Comparison of ENCODE assay signal across 26 cellular contexts in genomic region chr13:21045101-21045500, GRCh38. TPM values are rescaled to one million over a fixed set of nuclear protein-coding genes. Genes with fewer than 3 reads are reported as not detected.
DNase-seq lines count a peak whose midpoint lies in the region; ATAC-seq, FAIRE-seq and TF ChIP-seq lines count a peak whose summit lies in the region.
"Had no signal": no experiment of that assay in that cellular context is flagged by ENCODE, and none has a peak within 500 bp of the region (broad histone marks: within the 10 kb centered on the region; RNA-seq: fewer than 3 reads in every experiment).

No MANE protein-coding gene starts in this region.

- H3K27ac ChIP-seq in GM12878 (ENCODE audit: control insufficient read depth, insufficient read depth) (no peak overlapping the region), smooth muscle cell (ENCODE audit: low read depth) (peak overlapping the region; percentile 23)
- H3K27ac ChIP-seq: 22Rv1, prostate gland had no signal

- BruUV-seq in GM12878 (replicated peaks; lab: Mats Ljungman, UMichigan): no TSS peak

- 77% methylated on average over 5 of the region's 5 CpGs for WGBS in GM12878 (ENCODE audit: insufficient coverage, insufficient replicate concordance, low lambda C conversion rate, missing lambda C conversion rate)
- 65% methylated on average over 5 of the region's 5 CpGs for WGBS in smooth muscle cell (ENCODE audit: low lambda C conversion rate)

- POLR2A ChIA-PET in GM12878 (lab: Charles Lee): no interaction called here

- peaks cover 28% of the 10 kb centered on the region for H3F3A ChIP-seq in smooth muscle cell (ENCODE audit: low read depth)

- H3K9ac ChIP-seq in GM12878 (ENCODE audit: control insufficient read depth, insufficient read depth, low read length) (no peak overlapping the region), smooth muscle cell (ENCODE audit: low read depth) (no peak overlapping the region)
- H3K9ac ChIP-seq: GM23248, neural progenitor cell, SK-N-SH had no signal

- H3K36me3 ChIP-seq in GM12878 (ENCODE audit: control insufficient read depth in 2 of 2, insufficient read depth in 2 of 2, low read length in 1 of 2) (no peaks in the 10 kb centered on the region), smooth muscle cell (ENCODE audit: low read depth) (no peaks in the 10 kb centered on the region)
- H3K36me3 ChIP-seq: prostate gland, thoracic aorta had no signal

- ATAC-seq in GM12878: no peak
- no peak for ATAC-seq in GM18870 (IDR thresholded peaks at IDR 0.05; ENCODE audit: unreplicated experiment)
- ATAC-seq: activated CD8-positive, alpha-beta T cell treated with anti-CD3 and anti-CD28 coated beads for 36 hours; mucosa of descending colon; stimulated activated memory B cell treated with anti-CD40 and anti-IgM and Interleukin-4, amounts not matched to agents 10 μg/mL and 1 μg/mL and 100 μg/mL, for 72 hours had no signal

- TF ChIP-seq CTCF in GM12878 (IDR thresholded peaks at IDR 0.05 in 2 of 3, conservative IDR thresholded peaks at IDR 0.05 in 1 of 3; ENCODE audit: control insufficient read depth in 2 of 3, extremely low read depth in 1 of 3, insufficient read depth in 1 of 3, low read depth in 3 of 3, low read length in 3 of 3) (no peak), smooth muscle cell (IDR thresholded peaks at IDR 0.05; ENCODE audit: borderline replicate concordance, insufficient read depth, poor library complexity, severe bottlenecking) (no peak)

- CTCF ChIA-PET in GM12878 (lab: Yijun Ruan, JAX): interaction anchor here (0.6 to 1.3 kb wide), 3 partner anchors 101 to 131 kb away, joined by 3 to 6 read pairs (median 4); partner anchors contain the start of genes MRPL57 and SKA3

- no peak for TF ChIP-seq POLR2A in GM12878 (IDR thresholded peaks at IDR 0.05; ENCODE audit: low read depth, low read length)

- SMC1A ChIA-PET in GM12878 (lab: Charles Lee; ENCODE audit: uncharacterized antibody, unreplicated experiment): interaction anchor here (0.8 to 1.1 kb wide), 2 partner anchors 11 to 102 kb away, joined by 3 read pairs; no protein-coding TSS in a partner anchor

- no peak for TF ChIP-seq RAD21 in GM12878 (IDR thresholded peaks at IDR 0.05; ENCODE audit: insufficient read depth, low read depth, low read length)

- no peaks in the 10 kb centered on the region for H3K9me3 ChIP-seq in GM12878 (replicated peaks; ENCODE audit: control insufficient read depth, insufficient read depth, low read length)
- no peaks in the 10 kb centered on the region for H3K9me3 ChIP-seq in smooth muscle cell (replicated peaks; ENCODE audit: low read depth)
- H3K9me3 ChIP-seq: adrenal gland, mucosa of descending colon, prostate gland, SK-N-SH, thoracic aorta had no signal

- no peaks in the 10 kb centered on the region; the same call in 1 of the 2 replicates for H3K79me2 ChIP-seq in GM12878 (ENCODE audit: control insufficient read depth, insufficient read depth, low read length)
- H3K79me2 ChIP-seq in smooth muscle cell (ENCODE audit: low read depth): peaks cover 80% of the 10 kb centered on the region

- in situ Hi-C loops in KBM-7 (cut with MboI; ENCODE audit: low pct_unique_long_range_greater_than_20kb, low sequenced_read_pairs) (no loop called here), GM12878 (cut with MboI) (no loop called here)

- H2AFZ ChIP-seq in GM12878 (ENCODE audit: control insufficient read depth, low read depth, low read length) (peak overlapping the region; percentile 34), smooth muscle cell (ENCODE audit: low read depth) (no peak overlapping the region)
- H2AFZ ChIP-seq: GM23248, neural progenitor cell had no signal

- H4K20me1 ChIP-seq in GM12878 (ENCODE audit: control insufficient read depth, insufficient read depth) (no peaks in the 10 kb centered on the region), smooth muscle cell (ENCODE audit: low read depth) (peaks cover 100% of the 10 kb centered on the region)

- H3K4me1 ChIP-seq in GM12878 (ENCODE audit: control insufficient read depth, insufficient read depth, low read length): peaks cover 3% of the 10 kb centered on the region; the same call in 1 of the 2 replicates
- peaks cover 21% of the 10 kb centered on the region for H3K4me1 ChIP-seq in smooth muscle cell (ENCODE audit: low read depth)

- H3K27me3 ChIP-seq in GM12878 (replicated peaks in 1 of 2; ENCODE audit: control insufficient read depth in 2 of 2, insufficient read depth in 2 of 2, low read length in 1 of 2) (no peaks in the 10 kb centered on the region), smooth muscle cell (ENCODE audit: low read depth) (no peaks in the 10 kb centered on the region)
- H3K27me3 ChIP-seq: adrenal gland, neural progenitor cell had no signal

- intact Hi-C loops in GM12878 (cut with micrococcal nuclease; ENCODE audit: unreplicated experiment): no loop called here

- peak; percentile 16 to 43 for DNase-seq in NOMO-1 (lab: John Stamatoyannopoulos, UW; ENCODE audit: unreplicated experiment in 2 of 2)
- no peak for DNase-seq in NOMO-1 treated with dmso at 0.1 percent for 144 hours (lab: John Stamatoyannopoulos, UW; ENCODE audit: unreplicated experiment)
- DNase-seq in KBM-7: peak; percentile 71
- DNase-seq in GM12878 (ENCODE audit: low read depth, low spot score): no peak
- no peak for DNase-seq in smooth muscle cell (lab: John Stamatoyannopoulos, UW; ENCODE audit: unreplicated experiment)
- DNase-seq in 8988T: no peak
- no peak for DNase-seq in NCI-H1092 (lab: John Stamatoyannopoulos, UW)
- DNase-seq: activated B cell treated with CpG ODN at 0.5 μM for 24 hours; activated CD8-positive, alpha-beta T cell treated with anti-CD3 and anti-CD28 coated beads for 36 hours; activated gamma-delta T cell treated with Interleukin-2 at 50 U/mL for 16 hours; activated T-cell treated with anti-CD3 and anti-CD28 coated beads for 4 hours; Calu3; GM23248; mucosa of descending colon; NCI-H1417; NCI-H510A; NK-92 treated with Interleukin-12 subunit alpha and Interleukin-12 subunit beta, amount 100 ng/mL, for 24 hours; SK-N-SH; small intestine had no signal

- H3K4me2 ChIP-seq in GM12878 (ENCODE audit: control insufficient read depth, insufficient read depth) (peak overlapping the region; percentile 17; the same call in 1 of the 2 replicates), smooth muscle cell (peak overlapping the region; percentile 35)

- RAD21 ChIA-PET in GM12878 (lab: Charles Lee; ENCODE audit: unreplicated experiment): interaction anchor here (1.0 kb wide), 1 partner anchor 16 kb away, joined by 3 read pairs; the partner anchor contains the start of gene LATS2

- FAIRE-seq in GM12878 (lab: Jason Lieb, UNC): no peak
- FAIRE-seq: small intestine had no signal

- no peak overlapping the region for H3K4me3 ChIP-seq in GM12878
- H3K4me3 ChIP-seq in smooth muscle cell: no peak overlapping the region
- H3K4me3 ChIP-seq: adrenal gland, GM23248, mucosa of descending colon, neural progenitor cell, prostate gland had no signal

- no peak for TF ChIP-seq EP300 in GM12878 (IDR thresholded peaks at IDR 0.05; ENCODE audit: borderline replicate concordance in 1 of 2, control insufficient read depth in 1 of 2, low read depth in 2 of 2, low read length in 2 of 2)

TF ChIP-seq in GM12878, 131 proteins besides CTCF, POLR2A, EP300 and RAD21 (continues in another document):
- TF ChIP-seq ZNF217 (IDR thresholded peaks at IDR 0.05): no peak
- TF ChIP-seq RFX5 (IDR thresholded peaks at IDR 0.05; ENCODE audit: low read depth, low read length): no peak
- no peak for TF ChIP-seq ATF2 (IDR thresholded peaks at IDR 0.05; ENCODE audit: low read length)
- TF ChIP-seq ZZZ3 (IDR thresholded peaks at IDR 0.05; ENCODE audit: control insufficient read depth, insufficient read length, low read depth): no peak
- TF ChIP-seq ZNF24 (IDR thresholded peaks at IDR 0.05): no peak
- no peak for TF ChIP-seq POLR2AphosphoS5 (IDR thresholded peaks at IDR 0.05; ENCODE audit: low read length)

RNA-seq across cellular contexts. Expression of gene LATS2, which starts 16.3 kb away (rescaled TPM):
- 6.5 and 8.9 TPM in 2 replicates for total RNA-seq in GM12878 (2013; cell fraction: nucleolus; rRNA removed)
- total RNA-seq in GM12878 (2014; rRNA removed): 3.2 and 3.7 TPM in 2 replicates
- 2.8 and 2.9 TPM in 2 replicates for total RNA-seq in GM12878 (2014; rRNA removed; fragmentation: Illumina TruSeq; extraction: Trizol)
- 7.8 and 9.8 TPM in 2 replicates for total RNA-seq in GM12878 (2021)
- 1.1 TPM for polyA plus RNA-seq in GM12878 (2011; ENCODE audit: low read depth)
- polyA plus RNA-seq in GM12878 (2011; rRNA removed): 1.0 TPM in 2 replicates
- 1.0 and 1.5 TPM in 2 replicates for polyA plus RNA-seq in GM12878 (2011; cell fraction: cytosol; rRNA removed)
- polyA plus RNA-seq in GM12878 (2011; cell fraction: nucleus; rRNA removed): 0.88 and 2.0 TPM in 2 replicates
- 1.9 and 2.4 TPM in 2 replicates for polyA plus RNA-seq in GM12878 (2012)
- 3.3 TPM in 2 replicates for polyA plus RNA-seq in GM12878 (2014; fragmentation: Illumina TruSeq; extraction: Trizol)
- 1 to 10 TPM in 1 of 2 experiments, under 1 TPM in 1; 0.90 to 1.1 TPM for polyA plus RNA-seq in GM12878 (2014; fragmentation: Nextera tagmentation; extraction: Ambion mirVana)
- polyA plus RNA-seq in GM12878 (2014; rRNA removed): 3.2 and 6.0 TPM in 2 replicates
- 1 to 10 TPM in 1 of 2 experiments, under 1 TPM in 1; 0.91 to 1.2 TPM for polyA plus RNA-seq in GM12878 (2016; fragmentation: Nextera tagmentation; extraction: Ambion mirVana)
- 1.5 and 1.6 TPM in 2 replicates for polyA minus RNA-seq in GM12878 (2011; rRNA and poly(A)+ RNA removed)
- polyA minus RNA-seq in GM12878 (2011; cell fraction: cytosol; rRNA and poly(A)+ RNA removed): 1.1 and 1.2 TPM in 2 replicates
- 0.85 and 0.96 TPM in 2 replicates for polyA minus RNA-seq in GM12878 (2011; cell fraction: nucleus; rRNA and poly(A)+ RNA removed)
- 20.8 and 26.4 TPM in 2 replicates for total RNA-seq in smooth muscle cell
- polyA plus RNA-seq in smooth muscle cell: 6.9 and 8.9 TPM in 2 replicates

Comparison
In these comparisons a context has a peak if more than half of its experiments do, and no peak if none do; other contexts are left out.
1. DNase-seq: peak in NOMO-1 (2 of 2) and KBM-7 (single experiment); none in NOMO-1 treated with dmso at 0.1 percent for 144 hours (single experiment), GM12878 (single experiment), smooth muscle cell (single experiment), 8988T (single experiment) and NCI-H1092 (single experiment).